ENCODE assay signal across 16 cellular contexts in genomic region chr12:6207254-6207942, GRCh38. TPM values are rescaled to one million over a fixed set of nuclear protein-coding genes. Genes with fewer than 3 reads are reported as not detected.
DNase-seq lines count a peak whose midpoint lies in the region; ATAC-seq and TF ChIP-seq lines count a peak whose summit lies in the region.
"Had no signal": no experiment of that assay in that cellular context is flagged by ENCODE, and none has a peak within 500 bp of the region (broad histone marks: within the 10 kb centered on the region; RNA-seq: fewer than 3 reads in every experiment).

No MANE protein-coding gene starts in this region.

- H3K4me3 ChIP-seq in AG04450 (ENCODE audit: low read depth, low read length), result no peak overlapping the region
- H3K4me3 ChIP-seq in ascending aorta, result peak overlapping the region in 1 of 2 donors; percentile 13
- no peak overlapping the region for H3K4me3 ChIP-seq in iPS-20b (ENCODE audit: low read length)
- no peak overlapping the region for H3K4me3 ChIP-seq in prostate gland
- H3K4me3 ChIP-seq: right lobe of liver had no signal

- DNase-seq in AG04450 (ENCODE audit: low read depth, low spot score) (no peak), ascending aorta (ENCODE audit: low spot score in 2 of 2) (no peak), prostate gland (ENCODE audit: low spot score) (no peak), NCI-H2107 treated with DMSO at 0.1 percent for 48 hours (lab: John Stamatoyannopoulos, UW; ENCODE audit: unreplicated experiment) (no peak)
- no peak for DNase-seq in stimulated activated CD4-positive, alpha-beta T cell treated with anti-CD3 and anti-CD28 coated beads, Interleukin-12 subunit alpha, Interleukin-12 subunit beta, amount 100 ng/mL, for 4 hours
- DNase-seq: activated CD8-positive, alpha-beta memory T cell treated with anti-CD3 and anti-CD28 coated beads for 24 hours; effector CD8-positive, alpha-beta T cell; immature natural killer cell; NCI-H1694; right lobe of liver had no signal

- no peak for TF ChIP-seq POLR2A in prostate gland (IDR thresholded peaks at IDR 0.05)

- peaks cover 8 to 13% of the 10 kb centered on the region in 2 donors for H3K36me3 ChIP-seq in ascending aorta
- peaks cover 17% of the 10 kb centered on the region for H3K36me3 ChIP-seq in iPS-20b (ENCODE audit: insufficient read depth, low read depth, low read length)
- no peaks in the 10 kb centered on the region for H3K36me3 ChIP-seq in prostate gland
- H3K36me3 ChIP-seq: right lobe of liver had no signal

- H3K9ac ChIP-seq in iPS-20b (ENCODE audit: low read depth, low read length), result peak overlapping the region; percentile 29; the same call in 1 of the 2 replicates

- H3K27ac ChIP-seq in AG04450 (ENCODE audit: low read depth, low read length) (peak overlapping the region; percentile 21), ascending aorta (peak overlapping the region; percentile 93 to 94), iPS-20b (ENCODE audit: low read length) (no peak overlapping the region), prostate gland (peak overlapping the region; percentile 98)
- H3K27ac ChIP-seq: right lobe of liver had no signal

- H3K9me3 ChIP-seq in AG04450 (ENCODE audit: control insufficient read depth, insufficient read depth, low read length) (no peaks in the 10 kb centered on the region), ascending aorta (no peaks in the 10 kb centered on the region), iPS-20b (ENCODE audit: insufficient read depth, low read depth, low read length) (no peaks in the 10 kb centered on the region), prostate gland (no peaks in the 10 kb centered on the region)
- H3K9me3 ChIP-seq: right lobe of liver had no signal

- H3K4me1 ChIP-seq in ascending aorta (peaks cover 25 to 77% of the 10 kb centered on the region in 2 donors), iPS-20b (ENCODE audit: insufficient read depth, low read length) (peaks cover 40% of the 10 kb centered on the region), prostate gland (replicated peaks) (peaks cover 50% of the 10 kb centered on the region)
- H3K4me1 ChIP-seq: right lobe of liver had no signal

- H3K27me3 ChIP-seq in AG04450 (ENCODE audit: control insufficient read depth, insufficient read depth, low read length) (no peaks in the 10 kb centered on the region), ascending aorta (no peaks in the 10 kb centered on the region), iPS-20b (ENCODE audit: insufficient read depth, low read length) (peaks cover 7% of the 10 kb centered on the region), prostate gland (replicated peaks; ENCODE audit: insufficient read depth) (no peaks in the 10 kb centered on the region)
- H3K27me3 ChIP-seq: right lobe of liver had no signal

- ATAC-seq in GM19035 (IDR thresholded peaks at IDR 0.05; ENCODE audit: unreplicated experiment) (no peak), GM21825 (IDR thresholded peaks at IDR 0.05; ENCODE audit: unreplicated experiment) (no peak)
- ATAC-seq: activated naive CD4-positive, alpha-beta T cell treated with anti-CD3 and anti-CD28 coated beads, Interleukin-2, amount 50 U/mL, for 72 hours; HepG2 had no signal

- POLR2A ChIA-PET in AG04450 (lab: Yijun Ruan, JAX), result interaction anchor here (0.6 kb wide), 1 partner anchor 65 kb away, joined by 4 read pairs; no protein-coding TSS in a partner anchor

- intact Hi-C loops in ascending aorta (cut with DNase I), result no loop called here
- intact Hi-C loops in prostate gland (cut with DNase I), result no loop called here

- WGBS in prostate gland, result 31% methylated on average over 9 of the region's 9 CpGs

- CTCF ChIA-PET in AG04450 (lab: Charles Lee), result interaction anchor here (1.0 to 10.2 kb wide), 3 partner anchors 12 to 77 kb away, joined by 3 to 89 read pairs (median 4); no protein-coding TSS in a partner anchor

- no peak for TF ChIP-seq CTCF in AG04450 (IDR thresholded peaks at IDR 0.05; ENCODE audit: low read depth, low read length)
- no peak for TF ChIP-seq CTCF in ascending aorta (IDR thresholded peaks at IDR 0.05)
- TF ChIP-seq CTCF in prostate gland (IDR thresholded peaks at IDR 0.05), result no peak

RNA-seq across cellular contexts. Expression of gene CD9, which starts 7.2 kb away (rescaled TPM):
- 152 and 177 TPM in 2 replicates for polyA plus RNA-seq in AG04450 (2011; rRNA removed)
- polyA minus RNA-seq in AG04450 (2011; rRNA and poly(A)+ RNA removed), result 91.4 and 91.9 TPM in 2 replicates
- total RNA-seq in ascending aorta, result 181 TPM
- 100 to 1,000 TPM; 198 to 845 TPM for total RNA-seq in prostate gland
- total RNA-seq: OCI-LY7 had no signal
